20 cellular contexts compared by ENCODE assay signal in the genomic region with DNA sequence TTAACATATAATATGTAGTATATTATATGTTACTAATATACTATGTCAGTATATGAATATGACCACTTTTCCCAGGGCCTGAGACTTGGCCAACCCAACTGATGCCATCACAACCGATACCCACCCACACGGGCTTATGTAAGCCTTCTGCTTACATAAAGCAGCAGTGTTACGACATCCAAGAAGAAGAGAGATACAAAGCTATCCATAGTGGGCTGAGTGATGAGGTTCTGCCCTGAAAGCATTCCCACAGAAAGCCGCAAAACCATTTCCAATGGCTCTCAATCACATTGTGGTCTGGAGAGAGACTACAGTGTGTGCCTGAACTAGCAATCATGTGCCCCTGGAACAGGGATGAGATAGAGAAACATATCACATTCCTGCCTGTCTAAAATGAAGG.
DNase-seq lines count a peak whose midpoint lies in the region; TF ChIP-seq lines count a peak whose summit lies in the region.
"Had no signal": no experiment of that assay in that cellular context is flagged by ENCODE, and none has a peak within 500 bp of the region (broad histone marks: within the 10 kb centered on the region; RNA-seq: fewer than 3 reads in every experiment).

No MANE protein-coding gene starts in this region.

- TF ChIP-seq CTCF in AG10803 (conservative IDR thresholded peaks at IDR 0.05; ENCODE audit: low read length) (no peak), epithelial cell of esophagus (IDR thresholded peaks at IDR 0.05; ENCODE audit: insufficient read depth, low read depth, low read length, missing control alignments) (no peak), tibial artery (IDR thresholded peaks at IDR 0.05) (no peak)

- in situ Hi-C loops in SK-MEL-5 (cut with HindIII; ENCODE audit: low pct_unique_long_range_greater_than_20kb, low sequenced_read_pairs), result no loop called here

- H3K27me3 ChIP-seq in tibial artery, result no peaks in the 10 kb centered on the region
- H3K27me3 ChIP-seq: Peyer's patch had no signal

- H3K4me3 ChIP-seq in AG10803 (ENCODE audit: low read length) (no peak overlapping the region), epithelial cell of esophagus (ENCODE audit: low read length) (no peak overlapping the region), tibial artery (no peak overlapping the region)
- H3K4me3 ChIP-seq: GM12878, GM23248, Peyer's patch had no signal

- no peaks in the 10 kb centered on the region for H3K36me3 ChIP-seq in tibial artery
- H3K36me3 ChIP-seq: Peyer's patch had no signal

- no peaks in the 10 kb centered on the region for H3K4me1 ChIP-seq in tibial artery
- H3K4me1 ChIP-seq: Peyer's patch had no signal

- H3K27ac ChIP-seq in tibial artery, result no peak overlapping the region
- H3K27ac ChIP-seq: GM23248, Peyer's patch had no signal

- DNase-seq in AG10803 (ENCODE audit: low read depth) (peak; percentile 36), SK-MEL-5 (ENCODE audit: low read depth, low spot score) (peak; percentile 30), epithelial cell of esophagus (ENCODE audit: low read depth) (peak; percentile 22), iris pigment epithelial cell (ENCODE audit: low read depth) (peak; percentile 3), tibial artery (no peak), AG08395 (ENCODE audit: low spot score) (no peak), ureter (ENCODE audit: low spot score) (no peak)
- no peak for DNase-seq in stimulated activated CD4-positive, alpha-beta T cell treated with anti-CD3 and anti-CD28 coated beads, Interleukin-12 subunit alpha, Interleukin-12 subunit beta, amount 100 ng/mL, for 4 hours
- DNase-seq: C1 segment of cervical spinal cord; CD4-positive, alpha-beta memory T cell; COR-L47; GM23248; H7; MV-4-11; NCI-H1105 treated with DMSO at 0.1 percent for 48 hours; NCI-H146; NCI-H1930; NCI-H526 treated with DMSO at 0.1 percent for 48 hours; Peyer's patch had no signal

- intact Hi-C loops in tibial artery (cut with DNase I; ENCODE audit: low total_unique reads), result no loop called here

- peaks cover 0 to 7% (median 4%) of the 10 kb centered on the region in 3 donors for H3K9me3 ChIP-seq in tibial artery
- H3K9me3 ChIP-seq: Peyer's patch had no signal

Comparison
In these comparisons a context has a peak if more than half of its experiments do, and no peak if none do; other contexts are left out.
1. DNase-seq: peak in AG10803 (single experiment), SK-MEL-5 (single experiment), epithelial cell of esophagus (single experiment) and iris pigment epithelial cell (single experiment); none in tibial artery (0 of 2), stimulated activated CD4-positive, alpha-beta T cell treated with anti-CD3 and anti-CD28 coated beads, Interleukin-12 subunit alpha, Interleukin-12 subunit beta, amount 100 ng/mL, for 4 hours (single experiment), AG08395 (single experiment) and ureter (single experiment).